ENCODE assay signal across 28 cellular contexts in genomic region chr1:234833118-234833517, GRCh38.
"Had no signal": no experiment of that assay in that cellular context is flagged by ENCODE, and none has a peak within 500 bp of the region (broad histone marks: within the 10 kb centered on the region; RNA-seq: fewer than 3 reads in every experiment).

No MANE protein-coding gene starts in this region.

- DNase-seq: colonic mucosa; cortex of kidney; dermis blood vessel endothelial cell; dorsolateral prefrontal cortex; effector CD4-positive, alpha-beta T cell; effector CD8-positive, alpha-beta T cell; effector memory CD4-positive, alpha-beta T cell; effector memory CD8-positive, alpha-beta T cell; endodermal cell; erythroblast; esophagus squamous epithelium; foreskin fibroblast; foreskin keratinocyte; foreskin melanocyte; gastrocnemius medialis; glutamatergic neuron; head of caudate nucleus; heart left ventricle; heart right ventricle had no signal

- H3K36me3 ChIP-seq: colonic mucosa, esophagus muscularis mucosa, esophagus squamous epithelium, gastrocnemius medialis, gastroesophageal sphincter, heart left ventricle, heart right ventricle had no signal

- H3K27ac ChIP-seq: colonic mucosa, coronary artery, dorsolateral prefrontal cortex, epithelial cell of prostate, esophagus muscularis mucosa, esophagus squamous epithelium, foreskin keratinocyte, gastrocnemius medialis, gastroesophageal sphincter, heart left ventricle, heart right ventricle had no signal

- H3K4me1 ChIP-seq: colonic mucosa, esophagus muscularis mucosa, esophagus squamous epithelium, foreskin keratinocyte had no signal

- H3K27me3 ChIP-seq: colonic mucosa, esophagus muscularis mucosa, esophagus squamous epithelium, foreskin keratinocyte, gastrocnemius medialis, gastroesophageal sphincter, heart left ventricle, heart right ventricle had no signal

- H3K9me3 ChIP-seq: colonic mucosa, esophagus muscularis mucosa, esophagus squamous epithelium, gastrocnemius medialis, heart left ventricle, heart right ventricle had no signal

- ATAC-seq: effector memory CD8-positive, alpha-beta T cell; esophagus mucosa; foreskin keratinocyte; gastrocnemius medialis; gastroesophageal sphincter; heart left ventricle; heart right ventricle had no signal

- H3K4me3 ChIP-seq: colonic mucosa, coronary artery, dorsolateral prefrontal cortex, esophagus muscularis mucosa, esophagus squamous epithelium, gastrocnemius medialis, gastroesophageal sphincter, heart left ventricle, heart right ventricle had no signal

- FAIRE-seq: colon, endometrium, endothelial cell of umbilical vein, frontal cortex had no signal
